Comparison of ENCODE assay signal across 9 cellular contexts in genomic region chr19:4868286-4868834, GRCh38. TPM values are rescaled to one million over a fixed set of nuclear protein-coding genes. Genes with fewer than 3 reads are reported as not detected.
DNase-seq lines count a peak whose midpoint lies in the region; ATAC-seq and TF ChIP-seq lines count a peak whose summit lies in the region.
"Had no signal": no experiment of that assay in that cellular context is flagged by ENCODE, and none has a peak within 500 bp of the region (broad histone marks: within the 10 kb centered on the region; RNA-seq: fewer than 3 reads in every experiment).

No MANE protein-coding gene starts in this region.

- no peaks in the 10 kb centered on the region for H3K27me3 ChIP-seq in right lobe of liver
- H3K27me3 ChIP-seq in tibial artery: no peaks in the 10 kb centered on the region

- no peaks in the 10 kb centered on the region for H3K36me3 ChIP-seq in right lobe of liver
- no peaks in the 10 kb centered on the region for H3K36me3 ChIP-seq in tibial artery

- CTCF ChIA-PET in activated CD8-positive, alpha-beta T cell treated with anti-CD3 and anti-CD28 coated beads, Interleukin-2, amount 10 ng/mL, durations not matched to agents 7 days and 5 days (lab: Charles Lee): interaction anchor here (0.9 to 8.6 kb wide), 4 partner anchors 17 to 78 kb away, joined by 3 to 165 read pairs (median 3); no protein-coding TSS in a partner anchor

- WGBS in right lobe of liver (ENCODE audit: insufficient coverage, low coverage, low lambda C conversion rate, missing lambda C conversion rate): 54% methylated on average over 4 of the region's 10 CpGs

- no peak for ATAC-seq in activated CD8-positive, alpha-beta T cell treated with anti-CD3 and anti-CD28 coated beads, Interleukin-2, amount 10 ng/mL, durations not matched to agents 7 days and 5 days
- ATAC-seq in right lobe of liver: no peak

- H3K27me3 Mint-ChIP-seq in activated T-cell treated with anti-CD3 and anti-CD28 coated beads, Interleukin-2, amount 50 U/mL, for 24 hours: peaks cover 3% of the 10 kb centered on the region
- peaks cover 2% of the 10 kb centered on the region for H3K27me3 Mint-ChIP-seq in activated CD8-positive, alpha-beta T cell treated with anti-CD3 and anti-CD28 coated beads, Interleukin-2, amount 10 ng/mL, durations not matched to agents 7 days and 5 days (ENCODE audit: low read depth)

- no peak for DNase-seq in activated T-cell treated with anti-CD3 and anti-CD28 coated beads, Interleukin-2, amount 50 U/mL, for 24 hours
- no peak for DNase-seq in activated T-cell treated with anti-CD3 and anti-CD28 coated beads, Interleukin-2, amount 50 U/mL, for 1 hour
- no peak for DNase-seq in activated CD8-positive, alpha-beta T cell treated with anti-CD3 and anti-CD28 coated beads, Interleukin-2, amount 10 ng/mL, durations not matched to agents 7 days and 5 days
- DNase-seq in right lobe of liver: no peak
- peak in 1 of 2 donors; percentile 30 for DNase-seq in tibial artery
- DNase-seq in NCI-H524 (lab: John Stamatoyannopoulos, UW): no peak
- DNase-seq in NOMO-1 treated with DMSO at 0.1 percent for 48 hours (lab: John Stamatoyannopoulos, UW; ENCODE audit: unreplicated experiment): no peak
- DNase-seq in cortex of kidney (lab: John Stamatoyannopoulos, UW): no peak

- no peaks in the 10 kb centered on the region for H3K36me3 Mint-ChIP-seq in activated T-cell treated with anti-CD3 and anti-CD28 coated beads, Interleukin-2, amount 50 U/mL, for 24 hours (ENCODE audit: low read depth)
- H3K36me3 Mint-ChIP-seq in activated CD8-positive, alpha-beta T cell treated with anti-CD3 and anti-CD28 coated beads, Interleukin-2, amount 10 ng/mL, durations not matched to agents 7 days and 5 days (ENCODE audit: low read depth): no peaks in the 10 kb centered on the region

- H3K27ac ChIP-seq in right lobe of liver (peak overlapping the region in 1 of 3 donors; percentile 82), tibial artery (peak overlapping the region; percentile 86 to 90)
- H3K27ac ChIP-seq: SK-N-MC had no signal

- no peaks in the 10 kb centered on the region for H3K9me3 Mint-ChIP-seq in activated T-cell treated with anti-CD3 and anti-CD28 coated beads, Interleukin-2, amount 50 U/mL, for 24 hours
- H3K9me3 Mint-ChIP-seq in activated CD8-positive, alpha-beta T cell treated with anti-CD3 and anti-CD28 coated beads, Interleukin-2, amount 10 ng/mL, durations not matched to agents 7 days and 5 days (ENCODE audit: insufficient read depth): no peaks in the 10 kb centered on the region

- no peak for TF ChIP-seq POLR2A in right lobe of liver (IDR thresholded peaks at IDR 0.05)

- TF ChIP-seq CTCF in right lobe of liver (IDR thresholded peaks at IDR 0.05) (no peak), tibial artery (IDR thresholded peaks at IDR 0.05) (no peak)

- H3K4me1 Mint-ChIP-seq in activated T-cell treated with anti-CD3 and anti-CD28 coated beads, Interleukin-2, amount 50 U/mL, for 24 hours (ENCODE audit: low read depth): peaks cover 28% of the 10 kb centered on the region
- peaks cover 28% of the 10 kb centered on the region for H3K4me1 Mint-ChIP-seq in activated CD8-positive, alpha-beta T cell treated with anti-CD3 and anti-CD28 coated beads, Interleukin-2, amount 10 ng/mL, durations not matched to agents 7 days and 5 days (ENCODE audit: low read depth)

- H3K9me3 ChIP-seq in right lobe of liver: no peaks in the 10 kb centered on the region
- no peaks in the 10 kb centered on the region for H3K9me3 ChIP-seq in tibial artery

- peak overlapping the region; percentile 80 for H3K4me3 Mint-ChIP-seq in activated T-cell treated with anti-CD3 and anti-CD28 coated beads, Interleukin-2, amount 50 U/mL, for 24 hours
- peak overlapping the region; percentile 79 for H3K4me3 Mint-ChIP-seq in activated CD8-positive, alpha-beta T cell treated with anti-CD3 and anti-CD28 coated beads, Interleukin-2, amount 10 ng/mL, durations not matched to agents 7 days and 5 days

- POLR2A ChIA-PET in activated CD8-positive, alpha-beta T cell treated with anti-CD3 and anti-CD28 coated beads, Interleukin-2, amount 10 ng/mL, durations not matched to agents 7 days and 5 days (lab: Charles Lee): interaction anchor here (0.7 to 1.3 kb wide), 2 partner anchors 47 to 61 kb away, joined by 3 to 4 read pairs; no protein-coding TSS in a partner anchor

- peak overlapping the region in 2 of 3 donors; percentile 77 to 78 for H3K4me3 ChIP-seq in right lobe of liver
- H3K4me3 ChIP-seq in tibial artery: peak overlapping the region; percentile 76 to 98

- H3K27ac Mint-ChIP-seq in activated T-cell treated with anti-CD3 and anti-CD28 coated beads, Interleukin-2, amount 50 U/mL, for 24 hours: peak overlapping the region; percentile 88
- peak overlapping the region; percentile 68 for H3K27ac Mint-ChIP-seq in activated CD8-positive, alpha-beta T cell treated with anti-CD3 and anti-CD28 coated beads, Interleukin-2, amount 10 ng/mL, durations not matched to agents 7 days and 5 days

- intact Hi-C loops in right lobe of liver (cut with DNase I) (no loop called here), tibial artery (cut with DNase I; ENCODE audit: low total_unique reads) (no loop called here)

- H3K4me1 ChIP-seq in right lobe of liver: peaks cover 0 to 8% (median 0%) of the 10 kb centered on the region in 4 donors
- peaks cover 0 to 16% (median 12%) of the 10 kb centered on the region in 4 donors for H3K4me1 ChIP-seq in tibial artery

RNA-seq across cellular contexts. Expression of gene PLIN3, which starts 0.9 kb away (rescaled TPM):
- 10 to 100 TPM; 27.5 to 32.8 TPM for total RNA-seq in activated CD8-positive, alpha-beta T cell treated with anti-CD3 and anti-CD28 coated beads, Interleukin-2, amount 10 ng/mL, durations not matched to agents 7 days and 5 days
- total RNA-seq in right lobe of liver: 10 to 100 TPM; 10.8 to 53.9 (median 19.6) TPM

RNA-seq across cellular contexts. Expression of gene ARRDC5, which starts 34.3 kb away (rescaled TPM):
- total RNA-seq in activated CD8-positive, alpha-beta T cell treated with anti-CD3 and anti-CD28 coated beads, Interleukin-2, amount 10 ng/mL, durations not matched to agents 7 days and 5 days: under 1 TPM; 0.55 to 0.81 TPM
- total RNA-seq in right lobe of liver: under 1 TPM in 3 of 6 experiments, not detected in 3; 0.15 to 0.35 (median 0.17) TPM

RNA-seq across cellular contexts. Expression of gene TICAM1, which starts 36.8 kb away (rescaled TPM):
- 10 to 100 TPM; 14.0 to 15.2 TPM for total RNA-seq in activated CD8-positive, alpha-beta T cell treated with anti-CD3 and anti-CD28 coated beads, Interleukin-2, amount 10 ng/mL, durations not matched to agents 7 days and 5 days
- total RNA-seq in right lobe of liver: 10 to 100 TPM in 1 of 6 experiments, 1 to 10 TPM in 5; 6.9 to 14.6 (median 9.4) TPM

RNA-seq across cellular contexts. Expression of gene UHRF1, which starts 40.9 kb away (rescaled TPM):
- total RNA-seq in activated CD8-positive, alpha-beta T cell treated with anti-CD3 and anti-CD28 coated beads, Interleukin-2, amount 10 ng/mL, durations not matched to agents 7 days and 5 days: 100 to 1,000 TPM; 173 to 180 TPM
- 1 to 10 TPM in 2 of 6 experiments, under 1 TPM in 4; 0.17 to 3.8 (median 0.82) TPM for total RNA-seq in right lobe of liver
